Comparison of ENCODE assay signal across 8 cellular contexts in genomic region chr6:111300938-111301800, GRCh38.
DNase-seq lines count a peak whose midpoint lies in the region; ATAC-seq and TF ChIP-seq lines count a peak whose summit lies in the region.
"Not testable (repeated sequence)": the region's sequence is repeated elsewhere in the genome, so short reads cannot be mapped to it uniquely, and the experiment has no call there.

No MANE protein-coding gene starts in this region.

- not testable (repeated sequence) for H3K27me3 Mint-ChIP-seq in activated naive CD8-positive, alpha-beta T cell treated with anti-CD3 and anti-CD28 coated beads for 36 hours

- H3K9me2 ChIP-seq in OCI-LY1 (ENCODE audit: low read depth, low read length): not testable (repeated sequence)

- TF ChIP-seq POLR2A in gastrocnemius medialis (IDR thresholded peaks at IDR 0.05): not testable (repeated sequence)

- H3K27ac ChIP-seq in BLaER1 (peak overlapping the region; percentile 70; the same call in 1 of the 2 replicates), OCI-LY1 (ENCODE audit: low read depth, low read length, poor library complexity, severe bottlenecking) (peak overlapping the region; percentile 45), gastrocnemius medialis (peak overlapping the region; percentile 66 to 77 (median 73))

- ATAC-seq in GM18861 (IDR thresholded peaks at IDR 0.05; ENCODE audit: unreplicated experiment) (peak; percentile 28), HG03432 (IDR thresholded peaks at IDR 0.05; ENCODE audit: unreplicated experiment) (peak; percentile 59)
- not testable (repeated sequence) for ATAC-seq in gastrocnemius medialis

- in situ Hi-C loops in gastrocnemius medialis (cut with MboI; ENCODE audit: low sequenced_read_pairs in 4 of 4): not testable (repeated sequence)

- H4K20me1 ChIP-seq in BLaER1; OCI-LY1 (ENCODE audit: insufficient read depth, low read length): not testable (repeated sequence)

- H3K27ac Mint-ChIP-seq in activated naive CD8-positive, alpha-beta T cell treated with anti-CD3 and anti-CD28 coated beads for 36 hours: peak overlapping the region; percentile 27

- peak overlapping the region; percentile 29; the same call in 1 of the 2 replicates for H3K4me3 ChIP-seq in BLaER1
- not testable (repeated sequence) for H3K4me3 ChIP-seq in OCI-LY1 (ENCODE audit: low read depth, low read length, poor library complexity, severe bottlenecking); epithelial cell of esophagus (ENCODE audit: low read length); gastrocnemius medialis

- DNase-seq in activated naive CD8-positive, alpha-beta T cell treated with anti-CD3 and anti-CD28 coated beads for 36 hours; gastrocnemius medialis: not testable (repeated sequence)
- DNase-seq in epithelial cell of esophagus (ENCODE audit: low read depth) (peak; percentile 15), kidney glomerular epithelial cell (lab: John Stamatoyannopoulos, UW) (peak; percentile 12)

- H3K4me2 ChIP-seq in BLaER1: peak overlapping the region; percentile 71
- not testable (repeated sequence) for H3K4me2 ChIP-seq in OCI-LY1 (ENCODE audit: low read length)

- not testable (repeated sequence) for H3K4me3 Mint-ChIP-seq in activated naive CD8-positive, alpha-beta T cell treated with anti-CD3 and anti-CD28 coated beads for 36 hours

- not testable (repeated sequence) for H3K27me3 ChIP-seq in BLaER1; OCI-LY1 (ENCODE audit: insufficient read depth, low read length); gastrocnemius medialis

- H3K9me3 Mint-ChIP-seq in activated naive CD8-positive, alpha-beta T cell treated with anti-CD3 and anti-CD28 coated beads for 36 hours: not testable (repeated sequence)

- not testable (repeated sequence) for H3F3A ChIP-seq in OCI-LY1 (ENCODE audit: insufficient read depth, low read length)

- not testable (repeated sequence) for TF ChIP-seq CTCF in OCI-LY1 (IDR thresholded peaks at IDR 0.05; ENCODE audit: low read length); epithelial cell of esophagus (IDR thresholded peaks at IDR 0.05; ENCODE audit: insufficient read depth, low read depth, low read length, missing control alignments); gastrocnemius medialis (IDR thresholded peaks at IDR 0.05 in 4 of 5, conservative IDR thresholded peaks at IDR 0.05 in 1 of 5)

- peaks cover 17% of the 10 kb centered on the region for H3K9me3 ChIP-seq in BLaER1
- not testable (repeated sequence) for H3K9me3 ChIP-seq in OCI-LY1 (ENCODE audit: low read length); gastrocnemius medialis

- peaks cover 25% of the 10 kb centered on the region for H3K4me1 ChIP-seq in BLaER1
- H3K4me1 ChIP-seq in OCI-LY1 (ENCODE audit: insufficient read depth, low read length, severe bottlenecking): peaks cover 15% of the 10 kb centered on the region
- H3K4me1 ChIP-seq in gastrocnemius medialis: peaks cover 12 to 13% of the 10 kb centered on the region in 2 donors

- H3K36me3 Mint-ChIP-seq in activated naive CD8-positive, alpha-beta T cell treated with anti-CD3 and anti-CD28 coated beads for 36 hours: peaks cover 48% of the 10 kb centered on the region

- not testable (repeated sequence) for H3K79me2 ChIP-seq in OCI-LY1 (ENCODE audit: insufficient read depth, low read length)

- H2AFZ ChIP-seq in OCI-LY1 (ENCODE audit: low read length): not testable (repeated sequence)

- peaks cover 58% of the 10 kb centered on the region for H3K36me3 ChIP-seq in BLaER1
- H3K36me3 ChIP-seq in OCI-LY1 (ENCODE audit: insufficient read depth, low read length): peaks cover 32% of the 10 kb centered on the region
- H3K36me3 ChIP-seq in gastrocnemius medialis: peaks cover 0 to 29% of the 10 kb centered on the region in 2 donors

- H3K4me1 Mint-ChIP-seq in activated naive CD8-positive, alpha-beta T cell treated with anti-CD3 and anti-CD28 coated beads for 36 hours: peaks cover 15% of the 10 kb centered on the region

- not testable (repeated sequence) for H3K9ac ChIP-seq in BLaER1; OCI-LY1 (ENCODE audit: low read length)

- intact Hi-C loops in gastrocnemius medialis (cut with DNase I; ENCODE audit: low total_unique reads): not testable (repeated sequence)
